In genomic region chr4:155758500-155759371, GRCh38 we compare ENCODE assay signal across 8 cellular contexts. TPM values are rescaled to one million over a fixed set of nuclear protein-coding genes. Genes with fewer than 3 reads are reported as not detected.
DNase-seq lines count a peak whose midpoint lies in the region; TF ChIP-seq lines count a peak whose summit lies in the region.

Gene GUCY1B1 (plus strand): TSS chr4:155759021. CDS start chr4:155759141, 120 bp downstream.

- H3K9me2 ChIP-seq in hepatocyte (replicated peaks; ENCODE audit: insufficient read depth), result no peaks in the 10 kb centered on the region

- intact Hi-C loops in Calu3 (cut with micrococcal nuclease; ENCODE audit: unreplicated experiment), result loop anchor here (5.0 kb wide), 2 partner anchors 56 to 231 kb away; no protein-coding TSS in a partner anchor
- intact Hi-C loops in vagina (cut with DNase I), result no loop called here

- peak within 1 kb of the TSS; percentile 90 for H3K4me2 ChIP-seq in hepatocyte

- H3K4me3 ChIP-seq in astrocyte of the spinal cord (ENCODE audit: low read depth, low read length), result peak within 1 kb of the TSS; percentile 54
- H3K4me3 ChIP-seq in hepatocyte, result peak within 1 kb of the TSS; percentile 70
- H3K4me3 ChIP-seq in vagina, result peak within 1 kb of the TSS; percentile 83 to 96

- H3K27me3 ChIP-seq in hepatocyte (peaks cover 4% of the 10 kb centered on the region), vagina (no peaks in the 10 kb centered on the region)

- peaks cover 24% of the 10 kb centered on the region for H3K4me1 Mint-ChIP-seq in Calu3 (ENCODE audit: low read depth, unreplicated experiment)

- peak; percentile 93 for DNase-seq in Calu3
- peak; percentile 96 for DNase-seq in GM20000 (ENCODE audit: low spot score)
- DNase-seq in HS-5 (ENCODE audit: low read depth), result peak; percentile 63
- peak; percentile 52 for DNase-seq in T1000 (lab: John Stamatoyannopoulos, UW)
- peak; percentile 92 for DNase-seq in astrocyte of the spinal cord (ENCODE audit: low read depth, low spot score)
- peak; percentile 92 for DNase-seq in hepatocyte (ENCODE audit: low spot score)
- DNase-seq in putamen (ENCODE audit: low spot score), result peak; percentile 98
- peak in 1 of 2 donors; percentile 96 for DNase-seq in vagina (ENCODE audit: extremely low spot score in 2 of 2)

- H2AFZ ChIP-seq in hepatocyte, result peak within 1 kb of the TSS; percentile 46

- no peaks in the 10 kb centered on the region for H3K79me2 ChIP-seq in hepatocyte

- H3K9me3 ChIP-seq in hepatocyte (ENCODE audit: low read depth), result no peaks in the 10 kb centered on the region
- H3K9me3 ChIP-seq in vagina, result no peaks in the 10 kb centered on the region

- 20% methylated on average over 24 of the region's 51 CpGs for WGBS in hepatocyte (ENCODE audit: low lambda C conversion rate, missing lambda C conversion rate)

- H3K27ac Mint-ChIP-seq in Calu3 (ENCODE audit: unreplicated experiment), result peak within 1 kb of the TSS; percentile 85

- TF ChIP-seq POLR2A in vagina (IDR thresholded peaks at IDR 0.05), result peak in 1 of 2 donors; percentile 58

- no TSS peak for BruUV-seq in Calu3 (replicated peaks; lab: Mats Ljungman, UMichigan)

- in situ Hi-C loops in astrocyte of the spinal cord (cut with HindIII; ENCODE audit: low sequenced_read_pairs), result no loop called here

- H3K36me3 ChIP-seq in hepatocyte (replicated peaks; ENCODE audit: insufficient read depth, low read depth) (no peaks in the 10 kb centered on the region), vagina (no peaks in the 10 kb centered on the region)

- no peaks in the 10 kb centered on the region for H3K9me3 Mint-ChIP-seq in Calu3 (ENCODE audit: low read depth, unreplicated experiment)

- no peaks in the 10 kb centered on the region for H4K20me1 ChIP-seq in hepatocyte (ENCODE audit: insufficient read depth, poor library complexity, severe bottlenecking)

- H3K36me3 Mint-ChIP-seq in Calu3 (ENCODE audit: insufficient read depth, unreplicated experiment), result peaks cover 20% of the 10 kb centered on the region

- peak within 1 kb of the TSS; percentile 62 for H3K4me3 Mint-ChIP-seq in Calu3 (ENCODE audit: low read depth, unreplicated experiment)

- H3K4me1 ChIP-seq in hepatocyte (ENCODE audit: insufficient read depth) (no peaks in the 10 kb centered on the region), vagina (peaks cover 14% of the 10 kb centered on the region)

- CTCF ChIA-PET in Calu3 (lab: Charles Lee), result interaction anchor here (0.7 to 0.9 kb wide), 2 partner anchors 10 to 230 kb away, joined by 3 read pairs; no protein-coding TSS in a partner anchor

- no peaks in the 10 kb centered on the region for H3K27me3 Mint-ChIP-seq in Calu3 (ENCODE audit: unreplicated experiment)

- TF ChIP-seq CTCF in Calu3 (IDR thresholded peaks at IDR 0.05; ENCODE audit: unreplicated experiment) (no peak), GM20000 (IDR thresholded peaks at IDR 0.05; ENCODE audit: extremely low read depth, missing control alignments) (peak; percentile 1), astrocyte of the spinal cord (IDR thresholded peaks at IDR 0.05; ENCODE audit: low read depth, low read length) (peak; percentile 45), hepatocyte (IDR thresholded peaks at IDR 0.05; ENCODE audit: poor library complexity) (peak; percentile 41), vagina (IDR thresholded peaks at IDR 0.05) (peak in 1 of 3 experiments; percentile 25)

- peak within 1 kb of the TSS; percentile 67 for H3K27ac ChIP-seq in hepatocyte
- peak within 1 kb of the TSS; percentile 94 for H3K27ac ChIP-seq in vagina

RNA-seq across cellular contexts. Expression of gene GUCY1B1, which starts in this region (rescaled TPM):
- total RNA-seq in Calu3 (2022) (19.3 TPM in 2 replicates), hepatocyte (15.0 and 16.7 TPM in 2 replicates), vagina (22.8 TPM)
- 6.2 and 8.6 TPM in 2 replicates for polyA plus RNA-seq in hepatocyte
